Comparison of ENCODE assay signal across 1 cellular context in genomic region chr21:33383056-33383888, GRCh38.
TF ChIP-seq lines count a peak whose summit lies in the region.

No MANE protein-coding gene starts in this region.

TF ChIP-seq in HepG2, 621 proteins besides CTCF, POLR2A, EP300 and RAD21 (continued from another document):
- no peak for TF ChIP-seq NONO (IDR thresholded peaks at IDR 0.05)
- TF ChIP-seq NONO (CRISPR knock-in tag; conservative IDR thresholded peaks at IDR 0.05) = peak; percentile 79; the same call in 1 of the 2 replicates
- no peak for TF ChIP-seq MLLT10 (CRISPR knock-in tag; IDR thresholded peaks at IDR 0.05)
- TF ChIP-seq KDM6A (CRISPR knock-in tag; IDR thresholded peaks at IDR 0.05; ENCODE audit: low read depth) = 0 out of 2 replicates have a peak, but pooled peaks have one; percentile 40
- no peak for TF ChIP-seq ZNF841 (CRISPR knock-in tag; IDR thresholded peaks at IDR 0.05; ENCODE audit: borderline replicate concordance)
- no peak for TF ChIP-seq PCBP2 (optimal IDR thresholded peaks at IDR 0.05; ENCODE audit: low read depth, low read length, poor library complexity, severe bottlenecking)
- no peak for TF ChIP-seq ZFP41 (CRISPR knock-in tag; IDR thresholded peaks at IDR 0.05; ENCODE audit: borderline replicate concordance)
- no peak for TF ChIP-seq SMAD9 (CRISPR knock-in tag; IDR thresholded peaks at IDR 0.05)
- no peak for TF ChIP-seq ZNF3 (CRISPR knock-in tag; IDR thresholded peaks at IDR 0.05)
- no peak for TF ChIP-seq ZBTB39 (CRISPR knock-in tag; IDR thresholded peaks at IDR 0.05)
- TF ChIP-seq ELF4 (CRISPR knock-in tag; IDR thresholded peaks at IDR 0.05; ENCODE audit: borderline replicate concordance) = 0 out of 2 replicates have a peak, but pooled peaks have one; percentile 50
- peak; percentile 46; the same call in 1 of the 2 replicates for TF ChIP-seq ZNF580 (CRISPR knock-in tag; IDR thresholded peaks at IDR 0.05; ENCODE audit: borderline replicate concordance, low read depth)
- no peak for TF ChIP-seq SRY (CRISPR knock-in tag; IDR thresholded peaks at IDR 0.05)
- TF ChIP-seq DNMT1 (CRISPR knock-in tag; IDR thresholded peaks at IDR 0.05) = no peak
- TF ChIP-seq ARNT (IDR thresholded peaks at IDR 0.05) = no peak
- no peak for TF ChIP-seq AGO1 (IDR thresholded peaks at IDR 0.05; ENCODE audit: low read depth, low read length, poor library complexity, severe bottlenecking)
- TF ChIP-seq ZBTB37 (CRISPR knock-in tag; IDR thresholded peaks at IDR 0.05) = no peak
- 0 out of 2 replicates have a peak, but pooled peaks have one; percentile 48 for TF ChIP-seq ZBTB25 (CRISPR knock-in tag; IDR thresholded peaks at IDR 0.05)
- no peak for TF ChIP-seq PTBP1 (IDR thresholded peaks at IDR 0.05; ENCODE audit: low read depth, low read length, poor library complexity, severe bottlenecking)
- no peak for TF ChIP-seq POGK (CRISPR knock-in tag; conservative IDR thresholded peaks at IDR 0.05)
- TF ChIP-seq FOSL1 (CRISPR knock-in tag; IDR thresholded peaks at IDR 0.05; ENCODE audit: borderline replicate concordance) = peak; percentile 92
- TF ChIP-seq ZFAT (CRISPR knock-in tag; conservative IDR thresholded peaks at IDR 0.05) = no peak
- no peak for TF ChIP-seq HMGXB4 (CRISPR knock-in tag; IDR thresholded peaks at IDR 0.05; ENCODE audit: borderline replicate concordance in 1 of 2, low read depth in 1 of 2)
- no peak for TF ChIP-seq ZBTB4 (CRISPR knock-in tag; IDR thresholded peaks at IDR 0.05; ENCODE audit: borderline replicate concordance)
- TF ChIP-seq ZNF430 (CRISPR knock-in tag; IDR thresholded peaks at IDR 0.05) = no peak
- peak; percentile 33; the same call in 1 of the 2 replicates for TF ChIP-seq CEBPG (CRISPR knock-in tag; IDR thresholded peaks at IDR 0.05)
- TF ChIP-seq MXD3 (CRISPR knock-in tag; IDR thresholded peaks at IDR 0.05) = no peak
- peak; percentile 45; the same call in 1 of the 2 replicates for TF ChIP-seq CREM (IDR thresholded peaks at IDR 0.05)
- TF ChIP-seq CREM (CRISPR knock-in tag; IDR thresholded peaks at IDR 0.05) = no peak
- TF ChIP-seq ZNF180 (CRISPR knock-in tag; IDR thresholded peaks at IDR 0.05; ENCODE audit: borderline replicate concordance, low read depth) = no peak
